ENCODE assay signal across 8 cellular contexts in the genomic region with DNA sequence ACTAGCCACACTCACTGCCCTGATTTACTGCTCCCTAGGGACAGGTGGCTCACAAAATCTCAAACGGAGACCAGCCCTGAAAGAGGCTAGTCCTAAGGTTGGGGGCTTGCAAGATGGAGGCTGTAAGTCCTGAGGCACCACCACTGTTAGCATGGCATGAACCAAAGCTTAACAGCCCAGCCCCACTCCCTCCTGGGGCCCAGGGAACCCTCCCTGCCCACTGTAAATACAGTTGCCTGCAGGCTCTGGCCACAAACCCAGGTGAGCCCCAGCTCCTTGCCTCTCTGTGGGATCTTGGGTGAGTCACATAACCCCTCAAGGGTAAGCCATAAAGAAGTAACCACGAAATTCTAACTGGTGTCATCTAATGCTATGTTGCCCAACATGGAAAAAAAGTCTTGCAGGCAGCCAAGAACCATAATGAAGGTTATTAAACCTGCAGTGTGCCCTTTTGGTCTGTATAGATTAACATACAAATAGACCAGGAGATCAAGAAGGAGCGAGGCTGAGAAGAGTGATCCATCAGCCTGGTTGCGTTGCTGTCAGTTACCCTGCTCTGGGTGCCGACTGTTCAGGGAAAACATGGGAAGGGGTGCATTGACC. TPM values are rescaled to one million over a fixed set of nuclear protein-coding genes. Genes with fewer than 3 reads are reported as not detected.
DNase-seq lines count a peak whose midpoint lies in the region; ATAC-seq lines count a peak whose summit lies in the region.

No MANE protein-coding gene starts in this region.

- CTCF ChIA-PET in activated CD4-positive, alpha-beta T cell treated with anti-CD3 and anti-CD28 coated beads, Interleukin-2, amount 10 ng/mL, durations not matched to agents 7 days and 5 days (lab: Charles Lee) = interaction anchor here (0.7 to 2.3 kb wide), 12 partner anchors 9 to 239 kb away, joined by 3 to 7 read pairs (median 4); partner anchors contain the start of gene RAPGEF1

- peaks cover 40% of the 10 kb centered on the region for H3K36me3 Mint-ChIP-seq in activated CD4-positive, alpha-beta T cell treated with anti-CD3 and anti-CD28 coated beads, Interleukin-2, amount 10 ng/mL, durations not matched to agents 7 days and 5 days (ENCODE audit: low read depth)

- ATAC-seq in GM18502 (IDR thresholded peaks at IDR 0.05; ENCODE audit: poor library complexity, unreplicated experiment) = no peak
- ATAC-seq in GM21737 (IDR thresholded peaks at IDR 0.05; ENCODE audit: unreplicated experiment) = no peak

- peak; percentile 15 for DNase-seq in NCI-H2171 treated with DMSO at 0.1 percent for 48 hours (lab: John Stamatoyannopoulos, UW)
- DNase-seq in NCI-H2171 (lab: John Stamatoyannopoulos, UW) = no peak
- DNase-seq in activated CD4-positive, alpha-beta T cell treated with anti-CD3 and anti-CD28 coated beads, Interleukin-2, amount 10 ng/mL, durations not matched to agents 7 days and 5 days = peak; percentile 63
- peak; percentile 47 for DNase-seq in fibroblast of gingiva (ENCODE audit: low read depth)
- peak; percentile 77 for DNase-seq in stimulated activated CD8-positive, alpha-beta memory T cell treated with anti-CD3 and anti-CD28 coated beads, Interleukin-4, amount 100 ng/mL, for 48 hours
- DNase-seq in GM19240 (ENCODE audit: insufficient read length, low spot score) = no peak

- H3K27me3 Mint-ChIP-seq in activated CD4-positive, alpha-beta T cell treated with anti-CD3 and anti-CD28 coated beads, Interleukin-2, amount 10 ng/mL, durations not matched to agents 7 days and 5 days = no peaks in the 10 kb centered on the region

- peak overlapping the region; percentile 98 for H3K4me3 Mint-ChIP-seq in activated CD4-positive, alpha-beta T cell treated with anti-CD3 and anti-CD28 coated beads, Interleukin-2, amount 10 ng/mL, durations not matched to agents 7 days and 5 days

- H3K4me1 Mint-ChIP-seq in activated CD4-positive, alpha-beta T cell treated with anti-CD3 and anti-CD28 coated beads, Interleukin-2, amount 10 ng/mL, durations not matched to agents 7 days and 5 days = peaks cover 70% of the 10 kb centered on the region

- H3K9me3 Mint-ChIP-seq in activated CD4-positive, alpha-beta T cell treated with anti-CD3 and anti-CD28 coated beads, Interleukin-2, amount 10 ng/mL, durations not matched to agents 7 days and 5 days = no peaks in the 10 kb centered on the region

- peak overlapping the region; percentile 93 for H3K27ac Mint-ChIP-seq in activated CD4-positive, alpha-beta T cell treated with anti-CD3 and anti-CD28 coated beads, Interleukin-2, amount 10 ng/mL, durations not matched to agents 7 days and 5 days

- POLR2A ChIA-PET in activated CD4-positive, alpha-beta T cell treated with anti-CD3 and anti-CD28 coated beads, Interleukin-2, amount 10 ng/mL, durations not matched to agents 7 days and 5 days (lab: Charles Lee) = interaction anchor here (1.0 kb wide), 1 partner anchor 128 kb away, joined by 3 read pairs; no protein-coding TSS in a partner anchor

RNA-seq across cellular contexts. Expression of gene POMT1, which starts 1.7 kb away (rescaled TPM):
- 10 to 100 TPM; 47.7 to 54.1 TPM for total RNA-seq in activated CD4-positive, alpha-beta T cell treated with anti-CD3 and anti-CD28 coated beads, Interleukin-2, amount 10 ng/mL, durations not matched to agents 7 days and 5 days

RNA-seq across cellular contexts. Expression of gene UCK1, which starts 30.0 kb away (rescaled TPM):
- total RNA-seq in activated CD4-positive, alpha-beta T cell treated with anti-CD3 and anti-CD28 coated beads, Interleukin-2, amount 10 ng/mL, durations not matched to agents 7 days and 5 days = 10 to 100 TPM; 35.9 to 39.5 TPM

RNA-seq across cellular contexts. Expression of gene PRRT1B, which starts 44.3 kb away (rescaled TPM):
- not detected for total RNA-seq in activated CD4-positive, alpha-beta T cell treated with anti-CD3 and anti-CD28 coated beads, Interleukin-2, amount 10 ng/mL, durations not matched to agents 7 days and 5 days

Comparison
In these comparisons a context has a peak if more than half of its experiments do, and no peak if none do; other contexts are left out.
1. DNase-seq: peak in NCI-H2171 treated with DMSO at 0.1 percent for 48 hours (single experiment), activated CD4-positive, alpha-beta T cell treated with anti-CD3 and anti-CD28 coated beads, Interleukin-2, amount 10 ng/mL, durations not matched to agents 7 days and 5 days (single experiment), fibroblast of gingiva (single experiment) and stimulated activated CD8-positive, alpha-beta memory T cell treated with anti-CD3 and anti-CD28 coated beads, Interleukin-4, amount 100 ng/mL, for 48 hours (single experiment); none in NCI-H2171 (single experiment) and GM19240 (single experiment).